ENCODE assay signal across 21 cellular contexts in the genomic region with DNA sequence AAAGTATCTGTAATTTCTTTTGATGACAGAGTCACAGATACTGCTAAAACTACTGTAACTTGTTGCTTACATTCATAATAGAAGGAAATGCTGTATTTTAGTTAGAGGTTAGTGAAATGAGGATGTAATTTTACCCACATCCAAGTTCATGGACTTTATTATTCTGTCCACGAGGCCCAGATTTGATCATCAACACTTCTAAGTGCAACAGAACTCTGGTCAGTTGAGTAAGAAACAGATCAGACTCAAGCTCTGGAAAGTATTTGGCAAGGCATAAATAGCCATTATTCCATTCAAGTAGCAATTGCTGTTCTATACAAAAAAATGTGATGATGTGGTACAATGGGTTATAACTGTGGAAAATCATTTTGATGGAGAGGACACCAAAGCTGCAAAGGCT.
"Had no signal": no experiment of that assay in that cellular context is flagged by ENCODE, and none has a peak within 500 bp of the region (broad histone marks: within the 10 kb centered on the region; RNA-seq: fewer than 3 reads in every experiment).

No MANE protein-coding gene starts in this region.

- H3K27me3 ChIP-seq: dorsolateral prefrontal cortex, esophagus squamous epithelium, gastrocnemius medialis, heart right ventricle had no signal

- H3K9me3 ChIP-seq: esophagus squamous epithelium, gastrocnemius medialis, heart right ventricle, left ventricle myocardium inferior, lower lobe of right lung had no signal

- DNase-seq: dermis blood vessel endothelial cell; dorsolateral prefrontal cortex; effector CD4-positive, alpha-beta T cell; effector memory CD4-positive, alpha-beta T cell; erythroblast; esophagus squamous epithelium; foreskin fibroblast; foreskin melanocyte; gastrocnemius medialis; glutamatergic neuron; head of caudate nucleus; heart right ventricle; left cardiac atrium; left ventricle myocardium inferior; lower lobe of right lung; mesendoderm; midbrain had no signal

- H3K4me3 Mint-ChIP-seq: memory B cell had no signal

- H3K27me3 Mint-ChIP-seq: memory B cell had no signal

- H3K27ac Mint-ChIP-seq: memory B cell had no signal

- ATAC-seq: esophagus mucosa, gastrocnemius medialis, heart right ventricle, left cardiac atrium, lower lobe of right lung had no signal

- H3K27ac ChIP-seq: coronary artery, epithelial cell of prostate, esophagus squamous epithelium, gastrocnemius medialis, heart right ventricle, left ventricle myocardium inferior, lower lobe of right lung had no signal

- H3K4me3 ChIP-seq: coronary artery, dorsolateral prefrontal cortex, esophagus squamous epithelium, gastrocnemius medialis, heart right ventricle, left ventricle myocardium inferior, lower lobe of right lung had no signal

- H3K4me1 ChIP-seq: esophagus squamous epithelium, gastrocnemius medialis, heart right ventricle, left ventricle myocardium inferior, lower lobe of right lung had no signal
